8 cellular contexts compared by ENCODE assay signal in genomic region chr5:143002459-143003327, GRCh38.
DNase-seq lines count a peak whose midpoint lies in the region; ATAC-seq and TF ChIP-seq lines count a peak whose summit lies in the region.

No MANE protein-coding gene starts in this region.

- intact Hi-C loops in HCT116 (cut with micrococcal nuclease) (loop anchor here (2.0 to 10.0 kb wide), 2 partner anchors 822 to 1182 kb away; no protein-coding TSS in a partner anchor), activated B cell treated with CpG ODN at 0.5 μM for 24 hours (cut with micrococcal nuclease) (loop anchor here (1.0 to 10.0 kb wide), 10 partner anchors 80 to 1190 kb away; partner anchors contain the start of genes ARHGAP26 and NR3C1)

- H3K27ac Mint-ChIP-seq in activated B cell treated with CpG ODN at 0.5 μM for 24 hours: peak overlapping the region; percentile 94

- POLR2A ChIA-PET in HCT116 (lab: Charles Lee): no interaction called here
- POLR2A ChIA-PET in activated B cell treated with CpG ODN at 0.5 μM for 24 hours (lab: Charles Lee): interaction anchor here (0.5 to 4.0 kb wide), 19 partner anchors 16 to 1168 kb away, joined by 3 to 78 read pairs (median 4); partner anchors contain the start of genes KCTD16, NR3C1 and YIPF5

- peak overlapping the region; percentile 13 for H3K4me3 Mint-ChIP-seq in activated B cell treated with CpG ODN at 0.5 μM for 24 hours

- no peak overlapping the region for H3K27ac ChIP-seq in HCT116 (ENCODE audit: low read depth, low read length)
- H3K27ac ChIP-seq in duodenal mucosa (ENCODE audit: low read depth, low read length): peak overlapping the region; percentile 68
- H3K27ac ChIP-seq in temporal lobe (ENCODE audit: low read depth, low read length): peak overlapping the region; percentile 71

- DNase-seq in activated CD4-positive, CD25-positive, alpha-beta regulatory T cell treated with anti-CD3 and anti-CD28 coated beads, Interleukin-2, amount 50 U/mL, for 16 hours (ENCODE audit: low read depth, low spot score): peak; percentile 26
- DNase-seq in activated CD4-positive, CD25-positive, alpha-beta regulatory T cell treated with anti-CD3 and anti-CD28 coated beads, Interleukin-2, amount 50 U/mL, for 72 hours: no peak
- DNase-seq in HCT116 (ENCODE audit: low read depth, low spot score) (no peak), M059J (ENCODE audit: low read depth) (peak; percentile 85), activated B cell treated with CpG ODN at 0.5 μM for 24 hours (no peak)

- H3K9me3 Mint-ChIP-seq in activated B cell treated with CpG ODN at 0.5 μM for 24 hours: no peaks in the 10 kb centered on the region

- TF ChIP-seq RAD21 in HCT116 (IDR thresholded peaks at IDR 0.05; ENCODE audit: low read depth): peak; percentile 72

- no peaks in the 10 kb centered on the region for H3K27me3 ChIP-seq in HCT116 (ENCODE audit: insufficient read depth, low read length)
- no peaks in the 10 kb centered on the region for H3K27me3 ChIP-seq in duodenal mucosa (ENCODE audit: control insufficient read depth in 1 of 2, insufficient read depth in 2 of 2, low read length in 2 of 2)
- H3K27me3 ChIP-seq in mucosa of stomach (ENCODE audit: control insufficient read depth, insufficient read depth, low read length): no peaks in the 10 kb centered on the region

- no peaks in the 10 kb centered on the region for H3K79me2 ChIP-seq in HCT116 (ENCODE audit: insufficient read depth, low read length)

- H3K9ac ChIP-seq in HCT116 (ENCODE audit: low read length) (no peak overlapping the region), duodenal mucosa (ENCODE audit: low read depth in 1 of 2, low read length in 2 of 2) (peak overlapping the region in 1 of 2 donors; percentile 7), mucosa of stomach (ENCODE audit: low read length) (peak overlapping the region; percentile 0)

- H3K27me3 Mint-ChIP-seq in activated B cell treated with CpG ODN at 0.5 μM for 24 hours: no peaks in the 10 kb centered on the region

- no peak overlapping the region for H3K4me2 ChIP-seq in HCT116 (ENCODE audit: low read length)

- no peak for TF ChIP-seq POLR2A in HCT116 (IDR thresholded peaks at IDR 0.05; ENCODE audit: borderline replicate concordance, extremely low read depth, insufficient read depth, insufficient read length)

- ATAC-seq in HCT116: peak; percentile 76
- ATAC-seq in activated B cell treated with CpG ODN at 0.5 μM for 24 hours (ENCODE audit: low read depth): peak; percentile 80

- H3K36me3 Mint-ChIP-seq in activated B cell treated with CpG ODN at 0.5 μM for 24 hours (ENCODE audit: low read depth): no peaks in the 10 kb centered on the region

- H3K9me3 ChIP-seq in HCT116 (ENCODE audit: control insufficient read depth in 1 of 2, insufficient read depth in 1 of 2, low read depth in 1 of 2, low read length in 2 of 2): no peaks in the 10 kb centered on the region
- no peaks in the 10 kb centered on the region for H3K9me3 ChIP-seq in duodenal mucosa (ENCODE audit: control insufficient read depth in 1 of 2, low read length in 2 of 2)
- no peaks in the 10 kb centered on the region for H3K9me3 ChIP-seq in mucosa of stomach (ENCODE audit: control insufficient read depth, low read length)

- no peak overlapping the region for H2AFZ ChIP-seq in HCT116 (ENCODE audit: low read depth, low read length, poor library complexity, severe bottlenecking)

- H3K36me3 ChIP-seq in HCT116 (ENCODE audit: control insufficient read depth in 1 of 2, insufficient read depth in 2 of 2, low read length in 2 of 2) (no peaks in the 10 kb centered on the region), duodenal mucosa (ENCODE audit: control insufficient read depth in 1 of 2, insufficient read depth in 2 of 2, low read length in 2 of 2) (no peaks in the 10 kb centered on the region), mucosa of stomach (ENCODE audit: control insufficient read depth, insufficient read depth, low read length) (no peaks in the 10 kb centered on the region)

- no peaks in the 10 kb centered on the region for H4K20me1 ChIP-seq in HCT116 (ENCODE audit: insufficient read depth)

- H3K9me2 ChIP-seq in HCT116 (ENCODE audit: insufficient read depth): no peaks in the 10 kb centered on the region

- H3K4me3 ChIP-seq in HCT116 (replicated peaks in 1 of 2; ENCODE audit: low read depth in 1 of 2, low read length in 2 of 2) (no peak overlapping the region), duodenal mucosa (ENCODE audit: low read depth in 1 of 2, low read length in 2 of 2) (peak overlapping the region in 1 of 2 donors; percentile 10), mucosa of stomach (ENCODE audit: low read length) (no peak overlapping the region)

- CTCF ChIA-PET in HCT116 (lab: Charles Lee): interaction anchor here (0.5 to 1.3 kb wide), 6 partner anchors 10 to 824 kb away, joined by 3 to 9 read pairs (median 4); no protein-coding TSS in a partner anchor
- CTCF ChIA-PET in activated B cell treated with CpG ODN at 0.5 μM for 24 hours (lab: Charles Lee): interaction anchor here (0.7 to 3.5 kb wide), 20 partner anchors 9 to 1191 kb away, joined by 3 to 68 read pairs (median 3); partner anchors contain the start of gene NR3C1

- TF ChIP-seq CTCF in HCT116 (IDR thresholded peaks at IDR 0.05 in 2 of 3, conservative IDR thresholded peaks at IDR 0.05 in 1 of 3; ENCODE audit: borderline replicate concordance in 1 of 3, insufficient read depth in 1 of 3, low read depth in 2 of 3, low read length in 2 of 3) (peak; percentile 40 to 63 (median 43); a peak in 4 of 6 replicates), activated B cell treated with CpG ODN at 0.5 μM for 24 hours (IDR thresholded peaks at IDR 0.05) (no peak)

- RAD21 ChIA-PET in HCT116 (lab: Charles Lee; ENCODE audit: low non-redundant PET in 1 of 2, low total read pairs in 2 of 2, uncharacterized antibody in 2 of 2, unreplicated experiment in 2 of 2): interaction anchor here in 1 of 2 experiments (1.3 kb wide), 1 partner anchor 401 kb away, joined by 3 read pairs; the partner anchor contains the start of gene NR3C1

- H3K4me1 ChIP-seq in HCT116 (ENCODE audit: control insufficient read depth in 1 of 2, insufficient read depth in 2 of 2, low read length in 2 of 2): peaks cover 4 to 6% of the 10 kb centered on the region in 2 experiments; a peak in 2 of 4 replicates
- peaks cover 11 to 16% of the 10 kb centered on the region in 2 donors for H3K4me1 ChIP-seq in duodenal mucosa (ENCODE audit: control insufficient read depth in 1 of 2, insufficient read depth in 2 of 2, low read length in 2 of 2)
- peaks cover 4% of the 10 kb centered on the region for H3K4me1 ChIP-seq in mucosa of stomach (ENCODE audit: control insufficient read depth, insufficient read depth, low read length)

- peaks cover 85% of the 10 kb centered on the region for H3K4me1 Mint-ChIP-seq in activated B cell treated with CpG ODN at 0.5 μM for 24 hours

- no TSS peak for BruUV-seq in HCT116 (replicated peaks; lab: Mats Ljungman, UMichigan)

TF ChIP-seq in HCT116, 20 proteins besides CTCF, POLR2A, EP300 and RAD21 (continues in another document):
- TF ChIP-seq EGR1 (IDR thresholded peaks at IDR 0.05; ENCODE audit: low read depth) (no peak), FOSL1 (IDR thresholded peaks at IDR 0.05; ENCODE audit: low read depth) (no peak), ZNF274 (IDR thresholded peaks at IDR 0.05; ENCODE audit: low read depth, low read length) (no peak), POLR2AphosphoS5 (IDR thresholded peaks at IDR 0.05; ENCODE audit: low read depth, low read length) (no peak), EZH2 (IDR thresholded peaks at IDR 0.05) (no peak), SIN3A (IDR thresholded peaks at IDR 0.05; ENCODE audit: low read depth) (no peak), TCF7L2 (IDR thresholded peaks at IDR 0.05; ENCODE audit: borderline replicate concordance, extremely low read depth, insufficient read depth, insufficient read length) (no peak), ZFX (IDR thresholded peaks at IDR 0.05) (no peak), CBX3 (IDR thresholded peaks at IDR 0.05; ENCODE audit: low read depth) (no peak), CEBPB (IDR thresholded peaks at IDR 0.05; ENCODE audit: low read depth) (no peak), YY1 (IDR thresholded peaks at IDR 0.05; ENCODE audit: extremely low read depth, insufficient replicate concordance, low read depth, low read length) (no peak)
- TF ChIP-seq, protein P1, sequence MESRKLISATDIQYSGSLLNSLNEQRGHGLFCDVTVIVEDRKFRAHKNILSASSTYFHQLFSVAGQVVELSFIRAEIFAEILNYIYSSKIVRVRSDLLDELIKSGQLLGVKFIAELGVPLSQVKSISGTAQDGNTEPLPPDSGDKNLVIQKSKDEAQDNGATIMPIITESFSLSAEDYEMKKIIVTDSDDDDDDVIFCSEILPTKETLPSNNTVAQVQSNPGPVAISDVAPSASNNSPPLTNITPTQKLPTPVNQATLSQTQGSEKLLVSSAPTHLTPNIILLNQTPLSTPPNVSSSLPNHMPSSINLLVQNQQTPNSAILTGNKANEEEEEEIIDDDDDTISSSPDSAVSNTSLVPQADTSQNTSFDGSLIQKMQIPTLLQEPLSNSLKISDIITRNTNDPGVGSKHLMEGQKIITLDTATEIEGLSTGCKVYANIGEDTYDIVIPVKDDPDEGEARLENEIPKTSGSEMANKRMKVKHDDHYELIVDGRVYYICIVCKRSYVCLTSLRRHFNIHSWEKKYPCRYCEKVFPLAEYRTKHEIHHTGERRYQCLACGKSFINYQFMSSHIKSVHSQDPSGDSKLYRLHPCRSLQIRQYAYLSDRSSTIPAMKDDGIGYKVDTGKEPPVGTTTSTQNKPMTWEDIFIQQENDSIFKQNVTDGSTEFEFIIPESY (IDR thresholded peaks at IDR 0.05; ENCODE audit: extremely low read depth, insufficient replicate concordance, low read length): no peak
- TF ChIP-seq, protein P2, sequence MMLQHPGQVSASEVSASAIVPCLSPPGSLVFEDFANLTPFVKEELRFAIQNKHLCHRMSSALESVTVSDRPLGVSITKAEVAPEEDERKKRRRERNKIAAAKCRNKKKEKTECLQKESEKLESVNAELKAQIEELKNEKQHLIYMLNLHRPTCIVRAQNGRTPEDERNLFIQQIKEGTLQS (IDR thresholded peaks at IDR 0.05): no peak

Comparison
In these comparisons a context has a peak if more than half of its experiments do, and no peak if none do; other contexts are left out.
1. DNase-seq: peak in activated CD4-positive, CD25-positive, alpha-beta regulatory T cell treated with anti-CD3 and anti-CD28 coated beads, Interleukin-2, amount 50 U/mL, for 16 hours (single experiment) and M059J (single experiment); none in activated CD4-positive, CD25-positive, alpha-beta regulatory T cell treated with anti-CD3 and anti-CD28 coated beads, Interleukin-2, amount 50 U/mL, for 72 hours (single experiment), HCT116 (single experiment) and activated B cell treated with CpG ODN at 0.5 μM for 24 hours (single experiment).